12 cellular contexts compared by ENCODE assay signal in the genomic region with DNA sequence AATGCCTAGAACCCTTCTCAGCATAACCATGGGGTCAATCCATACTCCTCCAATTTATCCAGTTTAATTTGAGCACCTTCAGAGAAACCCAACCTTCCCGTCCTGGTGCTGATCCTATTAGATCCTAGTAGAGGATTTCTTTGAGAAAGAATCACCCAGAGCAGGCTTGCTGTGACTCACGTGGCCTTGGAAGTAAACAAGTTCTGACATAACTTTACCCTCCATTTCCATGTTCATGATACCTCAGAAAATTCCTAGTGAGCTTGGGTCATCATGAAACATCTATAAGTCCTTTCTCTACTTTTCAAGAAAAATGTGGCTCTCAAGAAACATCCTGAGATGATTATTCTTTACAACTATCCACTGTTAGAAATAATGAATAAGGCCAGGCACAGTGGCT.
"Had no signal": no experiment of that assay in that cellular context is flagged by ENCODE, and none has a peak within 500 bp of the region (broad histone marks: within the 10 kb centered on the region; RNA-seq: fewer than 3 reads in every experiment).

No MANE protein-coding gene starts in this region.

- H3K4me1 ChIP-seq: ascending aorta, colonic mucosa, parathyroid adenoma had no signal

- DNase-seq: activated CD4-positive, alpha-beta T cell treated with anti-CD3 and anti-CD28 coated beads for 48 hours; activated CD8-positive, alpha-beta T cell treated with anti-CD3 and anti-CD28 coated beads, Interleukin-2, amount 10 ng/mL, durations not matched to agents 7 days and 5 days; activated naive CD4-positive, alpha-beta T cell; colonic mucosa; hypothalamus; left cardiac atrium; naive B cell had no signal

- H3K4me1 Mint-ChIP-seq: naive B cell had no signal

- H3K27me3 ChIP-seq: ascending aorta, colonic mucosa had no signal

- H3K9me3 Mint-ChIP-seq: activated T-helper 1 cell treated with anti-CD3 and anti-CD28 coated beads, Interleukin-12 subunit alpha, Interleukin-12 subunit beta, Interleukin-2, Interleukin-4 antibody, amounts not matched to agents 30 ng/mL and 10 ng/mL and 1 ng/mL, durations not matched to agents 14 hours and 24 hours and 36 hours had no signal

- H2AFZ ChIP-seq: parathyroid adenoma had no signal

- H3K4me3 ChIP-seq: ascending aorta, colonic mucosa, lung had no signal

- H3K27ac ChIP-seq: ascending aorta, colonic mucosa, parathyroid adenoma had no signal

- H3K36me3 Mint-ChIP-seq: naive B cell, WTC11 had no signal

- ATAC-seq: activated CD8-positive, alpha-beta T cell treated with anti-CD3 and anti-CD28 coated beads, Interleukin-2, amount 10 ng/mL, durations not matched to agents 7 days and 5 days; left cardiac atrium had no signal

- H3K27ac Mint-ChIP-seq: activated T-helper 1 cell treated with anti-CD3 and anti-CD28 coated beads, Interleukin-12 subunit alpha, Interleukin-12 subunit beta, Interleukin-2, Interleukin-4 antibody, amounts not matched to agents 30 ng/mL and 10 ng/mL and 1 ng/mL, durations not matched to agents 14 hours and 24 hours and 36 hours; naive B cell; WTC11 had no signal

- H3K79me2 ChIP-seq: parathyroid adenoma had no signal

- H3K36me3 ChIP-seq: ascending aorta, colonic mucosa had no signal

- H3K9me3 ChIP-seq: ascending aorta, colonic mucosa had no signal

- H3K4me3 Mint-ChIP-seq: activated CD8-positive, alpha-beta T cell treated with anti-CD3 and anti-CD28 coated beads, Interleukin-2, amount 10 ng/mL, durations not matched to agents 7 days and 5 days; activated T-helper 1 cell treated with anti-CD3 and anti-CD28 coated beads, Interleukin-12 subunit alpha, Interleukin-12 subunit beta, Interleukin-2, Interleukin-4 antibody, amounts not matched to agents 30 ng/mL and 10 ng/mL and 1 ng/mL, durations not matched to agents 14 hours and 24 hours and 36 hours; naive B cell; WTC11 had no signal
